Comparison of ENCODE assay signal across 1 cellular context in the genomic region with DNA sequence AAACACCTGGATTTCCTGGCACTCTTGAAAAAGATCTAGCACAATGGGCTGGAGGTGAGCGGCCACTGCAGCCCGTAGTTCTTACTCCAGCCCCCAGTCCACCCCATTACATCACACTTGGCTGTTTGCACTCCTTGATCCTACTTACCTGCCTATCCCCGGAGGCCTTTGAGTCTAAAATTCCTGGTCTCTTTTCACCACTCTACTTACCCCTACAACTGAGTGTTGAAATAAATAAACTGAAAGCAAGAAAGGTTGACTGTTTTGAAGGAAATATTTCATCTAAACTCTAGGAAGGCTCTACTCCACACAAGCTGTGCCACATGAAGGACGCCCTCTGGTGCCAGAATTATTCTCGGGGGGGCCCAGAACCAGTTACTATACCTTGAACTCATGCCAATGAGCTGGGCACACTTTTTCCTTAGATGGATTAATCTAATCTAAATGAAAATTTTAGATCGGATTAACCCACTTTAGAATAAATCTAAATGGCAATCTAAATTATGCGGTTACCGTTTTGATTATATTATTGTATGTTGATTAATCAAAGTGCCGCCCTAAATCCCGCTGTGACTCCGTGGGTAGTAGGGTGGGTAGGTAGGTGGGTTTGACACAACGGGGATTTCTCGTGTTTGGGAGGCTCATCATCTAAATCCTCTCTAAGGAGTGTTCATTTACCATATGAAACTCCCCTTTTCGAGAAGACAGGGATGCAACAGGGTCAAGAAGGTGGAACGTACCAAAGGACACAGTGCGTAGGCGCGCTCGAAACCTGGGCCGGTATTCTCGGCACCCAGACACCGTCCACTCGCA.
TF ChIP-seq lines count a peak whose summit lies in the region.

No MANE protein-coding gene starts in this region.

TF ChIP-seq in K562, 482 proteins besides CTCF, POLR2A, EP300 and RAD21 (continued from another document and continues in another):
- TF ChIP-seq SAP30 (IDR thresholded peaks at IDR 0.05; ENCODE audit: borderline replicate concordance, insufficient read depth, low read depth, low read length, poor library complexity, severe bottlenecking), result no peak
- TF ChIP-seq RFX5 (IDR thresholded peaks at IDR 0.05; ENCODE audit: low read depth, low read length), result no peak
- TF ChIP-seq PYGO2 (tag; IDR thresholded peaks at IDR 0.05), result no peak
- TF ChIP-seq GABPA (tag; conservative IDR thresholded peaks at IDR 0.05; ENCODE audit: low read depth), result no peak
- no peak for TF ChIP-seq ZNF24 (IDR thresholded peaks at IDR 0.05)
- no peak for TF ChIP-seq ZNF174 (CRISPR knock-in tag; IDR thresholded peaks at IDR 0.05)
- TF ChIP-seq ZBTB17 (CRISPR knock-in tag; IDR thresholded peaks at IDR 0.05), result no peak
- TF ChIP-seq, protein P1, sequence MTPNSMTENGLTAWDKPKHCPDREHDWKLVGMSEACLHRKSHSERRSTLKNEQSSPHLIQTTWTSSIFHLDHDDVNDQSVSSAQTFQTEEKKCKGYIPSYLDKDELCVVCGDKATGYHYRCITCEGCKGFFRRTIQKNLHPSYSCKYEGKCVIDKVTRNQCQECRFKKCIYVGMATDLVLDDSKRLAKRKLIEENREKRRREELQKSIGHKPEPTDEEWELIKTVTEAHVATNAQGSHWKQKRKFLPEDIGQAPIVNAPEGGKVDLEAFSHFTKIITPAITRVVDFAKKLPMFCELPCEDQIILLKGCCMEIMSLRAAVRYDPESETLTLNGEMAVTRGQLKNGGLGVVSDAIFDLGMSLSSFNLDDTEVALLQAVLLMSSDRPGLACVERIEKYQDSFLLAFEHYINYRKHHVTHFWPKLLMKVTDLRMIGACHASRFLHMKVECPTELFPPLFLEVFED (CRISPR knock-in tag; conservative IDR thresholded peaks at IDR 0.05), result no peak
- TF ChIP-seq FOXK2 (conservative IDR thresholded peaks at IDR 0.05 in 1 of 2, IDR thresholded peaks at IDR 0.05 in 1 of 2; ENCODE audit: low read depth in 2 of 2), result peak in 1 of 2 experiments; percentile 91; a peak in 2 of 4 replicates
- peak; percentile 78 for TF ChIP-seq ZNF592 (IDR thresholded peaks at IDR 0.05)
- no peak for TF ChIP-seq ZBTB1 (CRISPR knock-in tag; IDR thresholded peaks at IDR 0.05; ENCODE audit: borderline replicate concordance, low read depth)
- TF ChIP-seq ZKSCAN3 (CRISPR knock-in tag; IDR thresholded peaks at IDR 0.05), result no peak
- no peak for TF ChIP-seq RBM15 (IDR thresholded peaks at IDR 0.05; ENCODE audit: insufficient read depth, low read length)
- TF ChIP-seq SOX6 (IDR thresholded peaks at IDR 0.05), result no peak
- no peak for TF ChIP-seq FOXA3 (CRISPR knock-in tag; conservative IDR thresholded peaks at IDR 0.05 in 1 of 2, IDR thresholded peaks at IDR 0.05 in 1 of 2)
- TF ChIP-seq TEAD4 (IDR thresholded peaks at IDR 0.05; ENCODE audit: low read length), result peak; percentile 4; the same call in 1 of the 2 replicates
- no peak for TF ChIP-seq TEAD4 (CRISPR knock-in tag; IDR thresholded peaks at IDR 0.05; ENCODE audit: borderline replicate concordance)
- TF ChIP-seq ARID1B (IDR thresholded peaks at IDR 0.05), result 0 out of 2 replicates have a peak, but pooled peaks have one; percentile 12
- TF ChIP-seq THRA (IDR thresholded peaks at IDR 0.05), result no peak
- no peak for TF ChIP-seq ZNF780A (CRISPR knock-in tag; IDR thresholded peaks at IDR 0.05)
- peak; percentile 2; the same call in 1 of the 2 replicates for TF ChIP-seq EP400 (IDR thresholded peaks at IDR 0.05)
- peak; percentile 41; the same call in 1 of the 2 replicates for TF ChIP-seq ZBTB40 (IDR thresholded peaks at IDR 0.05)
- TF ChIP-seq ZBTB40 (CRISPR knock-in tag; IDR thresholded peaks at IDR 0.05), result no peak
- TF ChIP-seq, protein P2, sequence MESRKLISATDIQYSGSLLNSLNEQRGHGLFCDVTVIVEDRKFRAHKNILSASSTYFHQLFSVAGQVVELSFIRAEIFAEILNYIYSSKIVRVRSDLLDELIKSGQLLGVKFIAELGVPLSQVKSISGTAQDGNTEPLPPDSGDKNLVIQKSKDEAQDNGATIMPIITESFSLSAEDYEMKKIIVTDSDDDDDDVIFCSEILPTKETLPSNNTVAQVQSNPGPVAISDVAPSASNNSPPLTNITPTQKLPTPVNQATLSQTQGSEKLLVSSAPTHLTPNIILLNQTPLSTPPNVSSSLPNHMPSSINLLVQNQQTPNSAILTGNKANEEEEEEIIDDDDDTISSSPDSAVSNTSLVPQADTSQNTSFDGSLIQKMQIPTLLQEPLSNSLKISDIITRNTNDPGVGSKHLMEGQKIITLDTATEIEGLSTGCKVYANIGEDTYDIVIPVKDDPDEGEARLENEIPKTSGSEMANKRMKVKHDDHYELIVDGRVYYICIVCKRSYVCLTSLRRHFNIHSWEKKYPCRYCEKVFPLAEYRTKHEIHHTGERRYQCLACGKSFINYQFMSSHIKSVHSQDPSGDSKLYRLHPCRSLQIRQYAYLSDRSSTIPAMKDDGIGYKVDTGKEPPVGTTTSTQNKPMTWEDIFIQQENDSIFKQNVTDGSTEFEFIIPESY (CRISPR knock-in tag; IDR thresholded peaks at IDR 0.05), result no peak
- no peak for TF ChIP-seq CSDE1 (IDR thresholded peaks at IDR 0.05)
- no peak for TF ChIP-seq PHB2 (IDR thresholded peaks at IDR 0.05; ENCODE audit: low read depth)
- peak in 1 of 2 experiments; percentile 44; a peak in 1 of 4 replicates for TF ChIP-seq NONO (IDR thresholded peaks at IDR 0.05; ENCODE audit: low read depth in 2 of 2, low read length in 1 of 2)
- TF ChIP-seq ZNF23 (CRISPR knock-in tag; IDR thresholded peaks at IDR 0.05), result no peak
- no peak for TF ChIP-seq ZNF324 (CRISPR knock-in tag; IDR thresholded peaks at IDR 0.05)
- TF ChIP-seq, protein P3, sequence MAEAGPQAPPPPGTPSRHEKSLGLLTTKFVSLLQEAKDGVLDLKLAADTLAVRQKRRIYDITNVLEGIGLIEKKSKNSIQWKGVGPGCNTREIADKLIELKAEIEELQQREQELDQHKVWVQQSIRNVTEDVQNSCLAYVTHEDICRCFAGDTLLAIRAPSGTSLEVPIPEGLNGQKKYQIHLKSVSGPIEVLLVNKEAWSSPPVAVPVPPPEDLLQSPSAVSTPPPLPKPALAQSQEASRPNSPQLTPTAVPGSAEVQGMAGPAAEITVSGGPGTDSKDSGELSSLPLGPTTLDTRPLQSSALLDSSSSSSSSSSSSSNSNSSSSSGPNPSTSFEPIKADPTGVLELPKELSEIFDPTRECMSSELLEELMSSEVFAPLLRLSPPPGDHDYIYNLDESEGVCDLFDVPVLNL (CRISPR knock-in tag; IDR thresholded peaks at IDR 0.05; ENCODE audit: low read depth), result no peak
- TF ChIP-seq HNRNPLL (IDR thresholded peaks at IDR 0.05; ENCODE audit: low read depth, low read length, poor library complexity, severe bottlenecking), result no peak
- TF ChIP-seq SMARCE1 (IDR thresholded peaks at IDR 0.05), result 0 out of 2 replicates have a peak, but pooled peaks have one; percentile 26
- TF ChIP-seq GMEB1 (CRISPR knock-in tag; IDR thresholded peaks at IDR 0.05), result no peak
- no peak for TF ChIP-seq CXXC5 (CRISPR knock-in tag; IDR thresholded peaks at IDR 0.05)
- no peak for TF ChIP-seq SMC3 (conservative IDR thresholded peaks at IDR 0.05; ENCODE audit: insufficient read depth, low read depth, low read length)
